ENCODE assay signal across 10 cellular contexts in genomic region chr3:159929894-159930235, GRCh38. TPM values are rescaled to one million over a fixed set of nuclear protein-coding genes. Genes with fewer than 3 reads are reported as not detected.
DNase-seq lines count a peak whose midpoint lies in the region; ATAC-seq, FAIRE-seq and TF ChIP-seq lines count a peak whose summit lies in the region.
"Had no signal": no experiment of that assay in that cellular context is flagged by ENCODE, and none has a peak within 500 bp of the region (broad histone marks: within the 10 kb centered on the region; RNA-seq: fewer than 3 reads in every experiment).

No MANE protein-coding gene starts in this region.

- H3K79me1 ChIP-seq in neuronal stem cell (ENCODE audit: low read depth, low read length): no peaks in the 10 kb centered on the region

- H3K27me3 Mint-ChIP-seq in chondrocyte (ENCODE audit: low read depth): no peaks in the 10 kb centered on the region

- peak overlapping the region; percentile 93 for H2AFZ ChIP-seq in HepG2 (ENCODE audit: low read length)
- H2AFZ ChIP-seq in neuronal stem cell (ENCODE audit: low read length): peak overlapping the region; percentile 76

- no peak overlapping the region for H3K4me3 Mint-ChIP-seq in chondrocyte (ENCODE audit: unreplicated experiment)

- no peak overlapping the region for H3K23ac ChIP-seq in neuronal stem cell (ENCODE audit: low read depth, low read length, poor library complexity)

- H3K14ac ChIP-seq in neuronal stem cell (ENCODE audit: low read length): no peak overlapping the region

- DNase-seq in HepG2 (ENCODE audit: low spot score) (no peak), right lobe of liver (no peak), chondrocyte (ENCODE audit: low spot score) (no peak), neuronal stem cell (ENCODE audit: low spot score) (no peak), GM19239 (ENCODE audit: insufficient read length, low spot score) (no peak), DMS53 treated with DMSO at 0.1 percent for 48 hours (lab: John Stamatoyannopoulos, UW; ENCODE audit: unreplicated experiment) (no peak), foreskin keratinocyte (no peak), GM12891 (ENCODE audit: insufficient read length, low spot score) (no peak)
- DNase-seq: activated gamma-delta T cell, thyroid gland had no signal

- H3K9me3 ChIP-seq in HepG2 (ENCODE audit: low read length) (peaks cover 20% of the 10 kb centered on the region), right lobe of liver (peaks cover 0 to 5% (median 0%) of the 10 kb centered on the region in 4 donors), neuronal stem cell (replicated peaks in 1 of 2; ENCODE audit: control insufficient read depth in 2 of 2, insufficient read depth in 1 of 2, low read depth in 1 of 2, low read length in 2 of 2) (peaks cover 5 to 7% of the 10 kb centered on the region in 2 donors)
- H3K9me3 ChIP-seq: thyroid gland had no signal

- H3K9me3 Mint-ChIP-seq in chondrocyte (ENCODE audit: low read depth): peaks cover 9% of the 10 kb centered on the region

- H3K4me2 ChIP-seq in HepG2 (ENCODE audit: low read depth, low read length): peak overlapping the region; percentile 71
- H3K4me2 ChIP-seq in neuronal stem cell (ENCODE audit: insufficient read depth, low read length, poor library complexity, severe bottlenecking): no peak overlapping the region

- TF ChIP-seq CTCF in HepG2 (CRISPR knock-in tag; IDR thresholded peaks at IDR 0.05) (no peak), right lobe of liver (IDR thresholded peaks at IDR 0.05) (no peak), chondrocyte (IDR thresholded peaks at IDR 0.05) (no peak), foreskin keratinocyte (conservative IDR thresholded peaks at IDR 0.05) (no peak)

- no peaks in the 10 kb centered on the region for H4K20me1 ChIP-seq in HepG2 (ENCODE audit: insufficient read depth, low read length)

- H2BK12ac ChIP-seq in neuronal stem cell (ENCODE audit: low read length): no peak overlapping the region

- H3K27me3 ChIP-seq in HepG2 (ENCODE audit: control insufficient read depth in 1 of 2, insufficient read depth in 2 of 2, low read length in 2 of 2) (no peaks in the 10 kb centered on the region), right lobe of liver (no peaks in the 10 kb centered on the region), neuronal stem cell (ENCODE audit: control insufficient read depth in 3 of 3, insufficient read depth in 3 of 3, low read depth in 1 of 3, low read length in 3 of 3) (no peaks in the 10 kb centered on the region), foreskin keratinocyte (no peaks in the 10 kb centered on the region)
- H3K27me3 ChIP-seq: thyroid gland had no signal

- no peak for TF ChIP-seq RAD21 in HepG2 (CRISPR knock-in tag; IDR thresholded peaks at IDR 0.05)

- FAIRE-seq in HepG2 (lab: Jason Lieb, UNC) (no peak), GM19239 (lab: Jason Lieb, UNC) (no peak), GM12891 (lab: Jason Lieb, UNC) (no peak)

- peak overlapping the region; percentile 59 for H3K18ac ChIP-seq in neuronal stem cell (ENCODE audit: low read length)

- no peak overlapping the region for H2AK5ac ChIP-seq in neuronal stem cell (ENCODE audit: low read depth, low read length)

- peak; percentile 42; the same call in 2 of the 3 replicates for ATAC-seq in HepG2
- no peak for ATAC-seq in right lobe of liver
- ATAC-seq in foreskin keratinocyte: no peak

- in situ Hi-C loops in HepG2 (cut with HindIII; ENCODE audit: extremely low pct_ligation_motif_present, low pct_unique_long_range_greater_than_20kb): loop anchor here (5.0 kb wide), 1 partner anchor 72 kb away; no protein-coding TSS in a partner anchor

- H2BK120ac ChIP-seq in neuronal stem cell (ENCODE audit: low read depth, low read length): no peak overlapping the region

- peak overlapping the region; percentile 20 for H3K9ac ChIP-seq in HepG2 (ENCODE audit: insufficient read depth, low read depth, low read length)
- H3K9ac ChIP-seq in neuronal stem cell (ENCODE audit: low read depth, low read length, poor library complexity): no peak overlapping the region

- TF ChIP-seq POLR2A in HepG2 (IDR thresholded peaks at IDR 0.05; ENCODE audit: insufficient read depth in 1 of 2, low read depth in 2 of 2, low read length in 2 of 2): no peak
- TF ChIP-seq POLR2A in right lobe of liver (IDR thresholded peaks at IDR 0.05): no peak
- TF ChIP-seq POLR2A in GM12891 (IDR thresholded peaks at IDR 0.05; ENCODE audit: low read depth, low read length): no peak

- CTCF ChIA-PET in HepG2 (lab: Yijun Ruan, JAX; ENCODE audit: low intra/inter-chr PET ratio, low total read pairs): interaction anchor here (1.5 to 1.7 kb wide), 2 partner anchors 73 to 77 kb away, joined by 10 to 16 read pairs; no protein-coding TSS in a partner anchor

- H3K79me2 ChIP-seq in HepG2 (ENCODE audit: insufficient read depth, low read length): no peaks in the 10 kb centered on the region

- no peak for TF ChIP-seq EP300 in HepG2 (IDR thresholded peaks at IDR 0.05; ENCODE audit: low read depth in 2 of 2, low read length in 2 of 2)
- TF ChIP-seq EP300 in HepG2 (CRISPR knock-in tag; IDR thresholded peaks at IDR 0.05; ENCODE audit: borderline replicate concordance): no peak

- H3K36me3 ChIP-seq in HepG2 (replicated peaks in 1 of 2; ENCODE audit: control insufficient read depth in 1 of 2, insufficient read depth in 2 of 2, low read length in 2 of 2): no peaks in the 10 kb centered on the region
- no peaks in the 10 kb centered on the region for H3K36me3 ChIP-seq in right lobe of liver
- H3K36me3 ChIP-seq in neuronal stem cell (replicated peaks in 1 of 2; ENCODE audit: control insufficient read depth in 2 of 2, insufficient read depth in 2 of 2, low read length in 2 of 2): no peaks in the 10 kb centered on the region
- H3K36me3 ChIP-seq: thyroid gland had no signal

- POLR2A ChIA-PET in HepG2 (lab: Yijun Ruan, JAX): interaction anchor here (0.9 to 1.2 kb wide), 4 partner anchors 10 to 59 kb away, joined by 3 to 6 read pairs (median 4); partner anchors contain the start of gene IL12A

- intact Hi-C loops in HepG2 (cut with micrococcal nuclease; ENCODE audit: unreplicated experiment) (loop anchor here (1.0 to 5.0 kb wide), 2 partner anchors 57 to 76 kb away; partner anchors contain the start of gene IL12A), right lobe of liver (cut with DNase I) (no loop called here)

- no peak overlapping the region for H2BK5ac ChIP-seq in neuronal stem cell (ENCODE audit: low read length)

- no peak overlapping the region for H4K91ac ChIP-seq in neuronal stem cell (ENCODE audit: low read depth, low read length, poor library complexity)

- peak overlapping the region; percentile 10 for H3K27ac ChIP-seq in HepG2 (ENCODE audit: extremely low read length, insufficient read depth, low read length)
- H3K27ac ChIP-seq in right lobe of liver: peak overlapping the region in 1 of 3 donors; percentile 10
- no peak overlapping the region for H3K27ac ChIP-seq in neuronal stem cell (replicated peaks; ENCODE audit: low read length)
- H3K27ac ChIP-seq in foreskin keratinocyte: no peak overlapping the region
- H3K27ac ChIP-seq: thyroid gland had no signal

- H4K8ac ChIP-seq in neuronal stem cell (ENCODE audit: low read depth, low read length): no peak overlapping the region

- H3K4me1 ChIP-seq in HepG2 (ENCODE audit: insufficient read depth, low read length) (peaks cover 18% of the 10 kb centered on the region), right lobe of liver (no peaks in the 10 kb centered on the region), neuronal stem cell (ENCODE audit: control insufficient read depth in 2 of 2, insufficient read depth in 1 of 2, low read depth in 1 of 2, low read length in 2 of 2) (peaks cover 0 to 11% of the 10 kb centered on the region in 2 donors), foreskin keratinocyte (peaks cover 12% of the 10 kb centered on the region)
- H3K4me1 ChIP-seq: thyroid gland had no signal

- no peak overlapping the region for H2BK15ac ChIP-seq in neuronal stem cell (ENCODE audit: low read length)

- WGBS in HepG2 (ENCODE audit: low lambda C conversion rate): 47% methylated on average over 4 of the region's 4 CpGs
- WGBS in right lobe of liver (ENCODE audit: insufficient coverage, low coverage, low lambda C conversion rate, missing lambda C conversion rate): 80% methylated on average over 4 of the region's 4 CpGs
- no CpG with 5 or more reads among the region's 4 CpGs for WGBS in neuronal stem cell (ENCODE audit: extremely low coverage in 2 of 2, insufficient read length in 2 of 2, insufficient replicate concordance in 1 of 2), 2 donors

- peak overlapping the region; percentile 28 to 51 (median 48); a peak in 5 of 6 replicates for H3K4me3 ChIP-seq in HepG2 (replicated peaks in 1 of 3; ENCODE audit: insufficient read depth in 1 of 3, low read depth in 2 of 3, low read length in 3 of 3)
- no peak overlapping the region for H3K4me3 ChIP-seq in right lobe of liver
- H3K4me3 ChIP-seq in neuronal stem cell (ENCODE audit: low read length in 2 of 2): no peak overlapping the region
- H3K4me3 ChIP-seq: thyroid gland had no signal

- peaks cover 2% of the 10 kb centered on the region for H3K36me3 Mint-ChIP-seq in chondrocyte (ENCODE audit: low read depth)

- H3K4me1 Mint-ChIP-seq in chondrocyte (ENCODE audit: low read depth): peaks cover 37% of the 10 kb centered on the region

- peak overlapping the region; percentile 96 for H3K27ac Mint-ChIP-seq in chondrocyte (ENCODE audit: unreplicated experiment)

- BruUV-seq in HepG2 (replicated peaks; lab: Mats Ljungman, UMichigan): no TSS peak

- no peak overlapping the region for H3K4ac ChIP-seq in neuronal stem cell (ENCODE audit: low read length)

RNA-seq across cellular contexts. Expression of gene IL12A, which starts 58.8 kb away (rescaled TPM):
- total RNA-seq in HepG2 (2016; rRNA removed; fragmentation: Illumina TruSeq; extraction: Trizol) (0.74 and 1.1 TPM in 2 replicates), right lobe of liver (under 1 TPM in 1 of 6 experiments, not detected in 5; 0.55 TPM), chondrocyte (1.3 to 1.9 TPM (median 1.5 TPM) in 3 replicates), foreskin keratinocyte (0.20 and 0.74 TPM in 2 replicates)
- total RNA-seq in HepG2 (2016; cell fraction: cytosol; rRNA removed; fragmentation: Illumina TruSeq; extraction: Trizol; ENCODE audit: low read depth): 0.71 and 1.0 TPM in 2 replicates
- 0.59 and 1.3 TPM in 2 replicates for total RNA-seq in HepG2 (2016; cell fraction: insoluble cytoplasmic fraction; rRNA removed; fragmentation: Illumina TruSeq; extraction: Trizol)
- 0.96 and 1.2 TPM in 2 replicates for total RNA-seq in HepG2 (2016; cell fraction: membrane; rRNA removed; fragmentation: Illumina TruSeq; extraction: Trizol)
- 2.4 and 3.8 TPM in 2 replicates for total RNA-seq in HepG2 (2016; cell fraction: nucleus; rRNA removed; fragmentation: Illumina TruSeq; extraction: Trizol)
- polyA plus RNA-seq in HepG2 (2011; rRNA removed) (0.36 and 0.61 TPM in 2 replicates), foreskin keratinocyte (0.26 and 0.54 TPM in 2 replicates)
- polyA plus RNA-seq in HepG2 (2011; cell fraction: cytosol; rRNA removed): 0.23 and 0.31 TPM in 2 replicates
- polyA plus RNA-seq in HepG2 (2011; cell fraction: nucleus; rRNA removed): 4.4 and 4.6 TPM in 2 replicates
- 0.12 and 1.1 TPM in 2 replicates for polyA plus RNA-seq in HepG2 (2012)
- polyA plus RNA-seq in HepG2 (2016; cell fraction: cytosol; fragmentation: Illumina TruSeq; extraction: Trizol; ENCODE audit: low read depth): 0.58 and 0.89 TPM in 2 replicates
- polyA plus RNA-seq in HepG2 (2016; cell fraction: insoluble cytoplasmic fraction; fragmentation: Illumina TruSeq; extraction: Trizol; ENCODE audit: low read depth): 0.66 and 1.2 TPM in 2 replicates
- polyA plus RNA-seq in HepG2 (2016; cell fraction: membrane; fragmentation: Illumina TruSeq; extraction: Trizol; ENCODE audit: low read depth): 0.50 and 0.89 TPM in 2 replicates
- polyA plus RNA-seq in HepG2 (2016; cell fraction: nucleus; fragmentation: Illumina TruSeq; extraction: Trizol; ENCODE audit: insufficient read depth, low read depth): 4.9 and 6.1 TPM in 2 replicates
- polyA minus RNA-seq in HepG2 (2011; rRNA and poly(A)+ RNA removed; ENCODE audit: low replicate concordance): not detected in 2 replicates
- polyA minus RNA-seq in HepG2 (2011; cell fraction: cytosol; rRNA and poly(A)+ RNA removed): not detected in 2 replicates
- polyA minus RNA-seq in HepG2 (2011; cell fraction: nucleus; rRNA and poly(A)+ RNA removed): 0.52 and 0.75 TPM in 2 replicates
- polyA plus RNA-seq in neuronal stem cell (2013, experiment 1 of 2): 1.3 TPM
- 0.89 TPM for polyA plus RNA-seq in neuronal stem cell (2013, experiment 2 of 2)
- 1.1 TPM for polyA plus RNA-seq in GM12891 (2012; ENCODE audit: low read depth, missing spikeins)

Comparison
In these comparisons a context has a peak if more than half of its experiments do, and no peak if none do; other contexts are left out.
1. H3K4me3 ChIP-seq: peak in HepG2 (3 of 3); none in right lobe of liver (0 of 3) and neuronal stem cell (0 of 2).